Comparison of ENCODE assay signal across 23 cellular contexts in genomic region chr9:38278457-38278856, GRCh38.
A peak's percentile ranks its signal among the peaks of the same experiment; 100 is the strongest.
DNase-seq lines count a peak whose midpoint lies in the region; ATAC-seq and TF ChIP-seq lines count a peak whose summit lies in the region.
"Had no signal": no experiment of that assay in that cellular context is flagged by ENCODE, and none has a peak within 500 bp of the region (broad histone marks: within the 10 kb centered on the region; RNA-seq: fewer than 3 reads in every experiment).

No MANE protein-coding gene starts in this region.

- H3K27ac Mint-ChIP-seq in CD4-positive, CD25-positive, alpha-beta regulatory T cell = peak overlapping the region in 1 of 3 donors; percentile 68
- H3K27ac Mint-ChIP-seq: neural progenitor cell had no signal

- H3K27me3 Mint-ChIP-seq in CD4-positive, CD25-positive, alpha-beta regulatory T cell = no peaks in the 10 kb centered on the region

- no peaks in the 10 kb centered on the region for H3K27me3 ChIP-seq in CD4-positive, CD25-positive, alpha-beta regulatory T cell (ENCODE audit: control insufficient read depth, insufficient read depth, low read length)
- no peaks in the 10 kb centered on the region for H3K27me3 ChIP-seq in esophagus muscularis mucosa
- H3K27me3 ChIP-seq: suprapubic skin had no signal

- DNase-seq in DMS79 treated with DMSO at 0.1 percent for 48 hours (lab: John Stamatoyannopoulos, UW) (peak; percentile 43), DMS79 (lab: John Stamatoyannopoulos, UW) (no peak), NCI-H510A treated with DMSO at 0.1 percent for 48 hours (lab: John Stamatoyannopoulos, UW) (peak; percentile 57), esophagus muscularis mucosa (ENCODE audit: extremely low spot score) (peak; percentile 42), GDM1 (lab: John Stamatoyannopoulos, UW) (no peak)
- peak in 1 of 3 donors; percentile 39 for DNase-seq in CD4-positive, CD25-positive, alpha-beta regulatory T cell
- DNase-seq: activated effector memory CD4-positive, alpha-beta T cell treated with Interleukin-2 at 50 U/mL for 16 hours; activated T-cell treated with anti-CD3 and anti-CD28 coated beads for 4 hours; central memory CD4-positive, alpha-beta T cell; dermis blood vessel endothelial cell; hypothalamus; immature natural killer cell; IMR-90; NCI-H1092 treated with DMSO at 0.1 percent for 48 hours; NCI-H187; posterior cingulate gyrus; T-helper 2 cell had no signal

- TF ChIP-seq EP300 in esophagus muscularis mucosa (IDR thresholded peaks at IDR 0.05) = no peak

- H3K9me3 Mint-ChIP-seq in CD4-positive, CD25-positive, alpha-beta regulatory T cell = peaks cover 0 to 2% (median 0%) of the 10 kb centered on the region in 7 donors
- H3K9me3 Mint-ChIP-seq: immature natural killer cell, neural progenitor cell had no signal

- no peak for TF ChIP-seq CTCF in esophagus muscularis mucosa (IDR thresholded peaks at IDR 0.05)

- H3K4me3 Mint-ChIP-seq in CD4-positive, CD25-positive, alpha-beta regulatory T cell = peak overlapping the region in 2 of 4 donors; percentile 53 to 78
- H3K4me3 Mint-ChIP-seq: neural progenitor cell had no signal

- peak in 1 of 2 donors; percentile 24 for ATAC-seq in CD4-positive, CD25-positive, alpha-beta regulatory T cell (ENCODE audit: low read depth in 2 of 2)
- ATAC-seq in GM21526 (IDR thresholded peaks at IDR 0.05; ENCODE audit: low FRiP score, unreplicated experiment) (no peak), GM19397 (IDR thresholded peaks at IDR 0.05; ENCODE audit: unreplicated experiment) (no peak)
- ATAC-seq: sciatic nerve had no signal

- intact Hi-C loops in esophagus muscularis mucosa (cut with DNase I) = no loop called here

- H3K4me3 ChIP-seq in CD4-positive, CD25-positive, alpha-beta regulatory T cell (ENCODE audit: low read depth, low read length) = peak overlapping the region; percentile 26
- H3K4me3 ChIP-seq in esophagus muscularis mucosa = no peak overlapping the region
- H3K4me3 ChIP-seq: neural progenitor cell, SK-N-MC, suprapubic skin had no signal

- no peak overlapping the region for H3K27ac ChIP-seq in CD4-positive, CD25-positive, alpha-beta regulatory T cell (ENCODE audit: insufficient read depth, low read length, poor library complexity, severe bottlenecking)
- no peak overlapping the region for H3K27ac ChIP-seq in esophagus muscularis mucosa (replicated peaks in 1 of 4)
- H3K27ac ChIP-seq: neural progenitor cell, SK-N-MC, suprapubic skin had no signal

- H3K4me1 Mint-ChIP-seq in CD4-positive, CD25-positive, alpha-beta regulatory T cell = peaks cover 0 to 22% (median 8%) of the 10 kb centered on the region in 4 donors

- TF ChIP-seq POLR2A in esophagus muscularis mucosa (IDR thresholded peaks at IDR 0.05; ENCODE audit: low read depth) = no peak

- no peaks in the 10 kb centered on the region for H3K9me3 ChIP-seq in CD4-positive, CD25-positive, alpha-beta regulatory T cell (ENCODE audit: control insufficient read depth in 2 of 2, low read length in 2 of 2)
- H3K9me3 ChIP-seq in esophagus muscularis mucosa = no peaks in the 10 kb centered on the region
- H3K9me3 ChIP-seq: suprapubic skin had no signal

- H3K36me3 ChIP-seq in CD4-positive, CD25-positive, alpha-beta regulatory T cell (ENCODE audit: control insufficient read depth, insufficient read depth, low read length) = no peaks in the 10 kb centered on the region
- no peaks in the 10 kb centered on the region for H3K36me3 ChIP-seq in esophagus muscularis mucosa
- H3K36me3 ChIP-seq: neural progenitor cell, suprapubic skin had no signal

- H3K36me3 Mint-ChIP-seq in CD4-positive, CD25-positive, alpha-beta regulatory T cell = no peaks in the 10 kb centered on the region
- H3K36me3 Mint-ChIP-seq: immature natural killer cell, neural progenitor cell had no signal

- 76% methylated on average over 4 of the region's 4 CpGs for WGBS in esophagus muscularis mucosa

- peaks cover 8% of the 10 kb centered on the region for H3K4me1 ChIP-seq in CD4-positive, CD25-positive, alpha-beta regulatory T cell (ENCODE audit: control insufficient read depth, insufficient read depth, low read length, poor library complexity, severe bottlenecking)
- H3K4me1 ChIP-seq in esophagus muscularis mucosa = no peaks in the 10 kb centered on the region
- H3K4me1 ChIP-seq: neural progenitor cell, suprapubic skin had no signal

Comparison
In these comparisons a context has a peak if more than half of its experiments do, and no peak if none do; other contexts are left out.
1. DNase-seq: peak in DMS79 treated with DMSO at 0.1 percent for 48 hours (single experiment), NCI-H510A treated with DMSO at 0.1 percent for 48 hours (single experiment) and esophagus muscularis mucosa (single experiment); none in DMS79 (single experiment) and GDM1 (single experiment).